In the genomic region with DNA sequence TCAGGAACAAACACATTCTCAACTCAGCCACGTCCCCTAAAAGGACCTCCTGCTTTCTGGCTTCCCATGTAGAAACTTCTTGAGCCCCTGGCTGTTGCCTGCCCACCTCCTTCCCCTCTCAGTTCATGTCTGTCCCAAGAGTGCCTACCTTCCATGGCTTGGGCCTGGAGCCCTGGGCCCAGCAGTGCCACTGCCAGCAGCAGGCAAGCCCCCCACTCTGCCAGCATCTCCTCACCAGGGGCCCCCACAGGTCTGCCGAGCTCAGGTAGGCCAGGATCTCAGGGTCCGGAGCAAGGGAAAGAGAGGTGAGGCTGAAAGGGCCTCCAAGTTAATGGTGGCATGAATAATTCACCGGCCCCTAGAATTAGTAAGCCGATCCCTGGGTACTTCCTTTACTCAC, we compare ENCODE assay signal across 1 cellular context.
TF ChIP-seq lines count a peak whose summit lies in the region.

Gene CDCP2 (minus strand): TSS at position 305 of the 400 bp plus-strand sequence. CDS start 78 bp downstream, at position 227.

TF ChIP-seq in WTC11, 78 proteins besides CTCF, POLR2A, EP300 and RAD21 (continued from another document):
- no peak for TF ChIP-seq TP53 (CRISPR knock-in tag; IDR thresholded peaks at IDR 0.05)
- no peak for TF ChIP-seq ZNF317 (CRISPR knock-in tag; IDR thresholded peaks at IDR 0.05; ENCODE audit: borderline replicate concordance, low read depth)
- TF ChIP-seq, protein P1, sequence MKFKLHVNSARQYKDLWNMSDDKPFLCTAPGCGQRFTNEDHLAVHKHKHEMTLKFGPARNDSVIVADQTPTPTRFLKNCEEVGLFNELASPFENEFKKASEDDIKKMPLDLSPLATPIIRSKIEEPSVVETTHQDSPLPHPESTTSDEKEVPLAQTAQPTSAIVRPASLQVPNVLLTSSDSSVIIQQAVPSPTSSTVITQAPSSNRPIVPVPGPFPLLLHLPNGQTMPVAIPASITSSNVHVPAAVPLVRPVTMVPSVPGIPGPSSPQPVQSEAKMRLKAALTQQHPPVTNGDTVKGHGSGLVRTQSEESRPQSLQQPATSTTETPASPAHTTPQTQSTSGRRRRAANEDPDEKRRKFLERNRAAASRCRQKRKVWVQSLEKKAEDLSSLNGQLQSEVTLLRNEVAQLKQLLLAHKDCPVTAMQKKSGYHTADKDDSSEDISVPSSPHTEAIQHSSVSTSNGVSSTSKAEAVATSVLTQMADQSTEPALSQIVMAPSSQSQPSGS (CRISPR knock-in tag; IDR thresholded peaks at IDR 0.05; ENCODE audit: borderline replicate concordance, low read depth) = no peak
- TF ChIP-seq, protein P2, sequence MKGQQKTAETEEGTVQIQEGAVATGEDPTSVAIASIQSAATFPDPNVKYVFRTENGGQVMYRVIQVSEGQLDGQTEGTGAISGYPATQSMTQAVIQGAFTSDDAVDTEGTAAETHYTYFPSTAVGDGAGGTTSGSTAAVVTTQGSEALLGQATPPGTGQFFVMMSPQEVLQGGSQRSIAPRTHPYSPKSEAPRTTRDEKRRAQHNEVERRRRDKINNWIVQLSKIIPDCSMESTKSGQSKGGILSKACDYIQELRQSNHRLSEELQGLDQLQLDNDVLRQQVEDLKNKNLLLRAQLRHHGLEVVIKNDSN (CRISPR knock-in tag; IDR thresholded peaks at IDR 0.05) = no peak
- no peak for TF ChIP-seq NFATC4 (CRISPR knock-in tag; IDR thresholded peaks at IDR 0.05)
- TF ChIP-seq GABPB1 (CRISPR knock-in tag; IDR thresholded peaks at IDR 0.05) = no peak
- no peak for TF ChIP-seq HMGA2 (CRISPR knock-in tag; IDR thresholded peaks at IDR 0.05)
- TF ChIP-seq CBFB (CRISPR knock-in tag; IDR thresholded peaks at IDR 0.05; ENCODE audit: low read depth) = no peak
- no peak for TF ChIP-seq ZBTB43 (CRISPR knock-in tag; IDR thresholded peaks at IDR 0.05)
- no peak for TF ChIP-seq IRF2 (CRISPR knock-in tag; IDR thresholded peaks at IDR 0.05; ENCODE audit: borderline replicate concordance, low read depth)
- no peak for TF ChIP-seq OVOL2 (CRISPR knock-in tag; IDR thresholded peaks at IDR 0.05; ENCODE audit: borderline replicate concordance)
- TF ChIP-seq PREB (CRISPR knock-in tag; IDR thresholded peaks at IDR 0.05; ENCODE audit: borderline replicate concordance) = no peak
